Comparison of ENCODE assay signal across 8 cellular contexts in the genomic region with DNA sequence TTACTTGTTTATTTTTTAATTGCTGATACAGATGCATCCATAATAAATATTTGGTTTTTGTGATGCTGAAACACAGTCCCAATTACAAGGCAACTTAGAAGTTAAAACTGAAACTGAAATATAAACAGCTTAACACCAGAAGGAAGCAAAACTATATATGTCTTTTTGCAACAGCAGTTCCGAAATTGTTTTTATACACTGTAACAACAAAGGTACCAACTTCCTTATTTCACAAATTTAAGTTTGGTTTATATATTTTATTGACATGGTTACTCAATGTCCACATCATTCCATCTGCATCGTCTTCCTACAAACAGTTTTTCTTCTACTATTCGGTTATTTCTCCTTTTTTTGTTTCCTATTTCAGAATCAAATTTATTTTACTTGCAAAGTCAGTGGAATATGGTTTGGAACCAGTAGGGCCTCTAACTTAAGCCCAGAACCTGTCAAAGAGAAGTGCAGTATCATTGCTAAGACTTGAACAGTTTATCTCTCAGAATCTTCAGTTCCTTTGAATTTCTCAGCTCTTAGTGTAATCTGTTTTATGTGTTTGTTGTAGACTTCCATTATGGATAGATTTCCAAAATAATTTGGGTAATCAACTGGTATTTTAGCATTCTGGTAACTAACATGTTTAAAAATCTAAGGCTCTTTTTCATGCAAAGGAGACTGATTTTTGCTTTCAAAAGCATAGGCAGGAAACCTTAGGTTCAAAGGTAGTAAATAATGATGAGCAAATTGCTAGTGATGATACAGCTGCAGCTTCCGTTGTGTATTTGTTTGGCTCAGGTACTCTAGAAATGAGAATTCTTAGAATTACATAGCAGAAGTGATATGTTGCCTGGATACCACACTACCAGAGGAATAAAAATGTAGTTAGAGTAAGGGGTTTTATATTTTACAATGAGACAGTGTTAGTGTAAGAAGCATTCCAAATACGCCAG. TPM values are rescaled to one million over a fixed set of nuclear protein-coding genes. Genes with fewer than 3 reads are reported as not detected.
DNase-seq lines count a peak whose midpoint lies in the region; ATAC-seq lines count a peak whose summit lies in the region.

No MANE protein-coding gene starts in this region.

- H3K36me3 Mint-ChIP-seq in activated CD4-positive, alpha-beta T cell treated with anti-CD3 and anti-CD28 coated beads, Interleukin-2, amount 10 ng/mL, durations not matched to agents 7 days and 5 days (ENCODE audit: low read depth), result peaks cover 16% of the 10 kb centered on the region
- peaks cover 0 to 27% (median 0%) of the 10 kb centered on the region in 5 donors for H3K36me3 Mint-ChIP-seq in naive thymus-derived CD4-positive, alpha-beta T cell

- H3K4me3 ChIP-seq in SK-N-MC, result no peak overlapping the region
- peak overlapping the region; percentile 58 for H3K4me3 ChIP-seq in naive thymus-derived CD4-positive, alpha-beta T cell (ENCODE audit: low read length)

- H3K4me1 Mint-ChIP-seq in activated CD4-positive, alpha-beta T cell treated with anti-CD3 and anti-CD28 coated beads, Interleukin-2, amount 10 ng/mL, durations not matched to agents 7 days and 5 days, result peaks cover 66% of the 10 kb centered on the region
- peaks cover 38 to 73% (median 63%) of the 10 kb centered on the region in 7 donors for H3K4me1 Mint-ChIP-seq in naive thymus-derived CD4-positive, alpha-beta T cell

- no peaks in the 10 kb centered on the region for H3K27me3 ChIP-seq in naive thymus-derived CD4-positive, alpha-beta T cell (ENCODE audit: control insufficient read depth in 2 of 2, insufficient read depth in 2 of 2, low read length in 2 of 2)

- CTCF ChIA-PET in activated CD4-positive, alpha-beta T cell treated with anti-CD3 and anti-CD28 coated beads, Interleukin-2, amount 10 ng/mL, durations not matched to agents 7 days and 5 days (lab: Charles Lee), result interaction anchor here (1.3 to 3.9 kb wide), 3 partner anchors 13 to 16 kb away, joined by 3 to 23 read pairs (median 4); no protein-coding TSS in a partner anchor
- CTCF ChIA-PET in naive thymus-derived CD4-positive, alpha-beta T cell (lab: Charles Lee), result interaction anchor here (0.6 to 6.7 kb wide), 7 partner anchors 8 to 32 kb away, joined by 3 to 33 read pairs (median 3); partner anchors contain the start of gene HSPA8

- H3K9me3 ChIP-seq in SK-N-MC (ENCODE audit: low read depth, low read length), result no peaks in the 10 kb centered on the region
- H3K9me3 ChIP-seq in naive thymus-derived CD4-positive, alpha-beta T cell (ENCODE audit: control insufficient read depth in 2 of 3, low read length in 3 of 3), result no peaks in the 10 kb centered on the region

- H3K4me3 Mint-ChIP-seq in activated CD4-positive, alpha-beta T cell treated with anti-CD3 and anti-CD28 coated beads, Interleukin-2, amount 10 ng/mL, durations not matched to agents 7 days and 5 days, result peak overlapping the region; percentile 83
- peak overlapping the region; percentile 78 to 96 (median 89) for H3K4me3 Mint-ChIP-seq in naive thymus-derived CD4-positive, alpha-beta T cell

- DNase-seq in activated CD4-positive, alpha-beta T cell treated with anti-CD3 and anti-CD28 coated beads, Interleukin-2, amount 10 ng/mL, durations not matched to agents 7 days and 5 days, result peak; percentile 61
- no peak for DNase-seq in activated CD4-positive, alpha-beta T cell treated with anti-CD3 and anti-CD28 coated beads, Interleukin-2, amount 50 U/mL, for 1 hour
- DNase-seq in SK-N-MC (ENCODE audit: low read depth, low spot score) (no peak), islet precursor cell (no peak), NCI-H82 (lab: John Stamatoyannopoulos, UW) (no peak)
- DNase-seq in naive thymus-derived CD4-positive, alpha-beta T cell, result peak in 7 of 9 donors; percentile 54 to 81 (median 72)
- DNase-seq in stimulated activated naive CD4-positive, alpha-beta T cell treated with Interleukin-2 at 50 U/mL for 16 hours (lab: John Stamatoyannopoulos, UW), result no peak

- peak overlapping the region; percentile 38 for H3K9ac ChIP-seq in SK-N-MC (ENCODE audit: insufficient read length)

- intact Hi-C loops in naive thymus-derived CD4-positive, alpha-beta T cell (cut with micrococcal nuclease), result loop anchor here (1.0 to 10.0 kb wide), 9 partner anchors 8 to 1675 kb away; partner anchors contain the start of genes HSPA8 (in 2 of the 2) and GRAMD1B (in 1 of the 2)

- no peaks in the 10 kb centered on the region for H3K9me3 Mint-ChIP-seq in activated CD4-positive, alpha-beta T cell treated with anti-CD3 and anti-CD28 coated beads, Interleukin-2, amount 10 ng/mL, durations not matched to agents 7 days and 5 days
- no peaks in the 10 kb centered on the region for H3K9me3 Mint-ChIP-seq in naive thymus-derived CD4-positive, alpha-beta T cell

- H3K27me3 Mint-ChIP-seq in activated CD4-positive, alpha-beta T cell treated with anti-CD3 and anti-CD28 coated beads, Interleukin-2, amount 10 ng/mL, durations not matched to agents 7 days and 5 days, result no peaks in the 10 kb centered on the region
- H3K27me3 Mint-ChIP-seq in naive thymus-derived CD4-positive, alpha-beta T cell, result no peaks in the 10 kb centered on the region

- peak overlapping the region; percentile 100 for H3K27ac Mint-ChIP-seq in activated CD4-positive, alpha-beta T cell treated with anti-CD3 and anti-CD28 coated beads, Interleukin-2, amount 10 ng/mL, durations not matched to agents 7 days and 5 days
- H3K27ac Mint-ChIP-seq in naive thymus-derived CD4-positive, alpha-beta T cell, result peak overlapping the region; percentile 95 to 99 (median 97)

- POLR2A ChIA-PET in activated CD4-positive, alpha-beta T cell treated with anti-CD3 and anti-CD28 coated beads, Interleukin-2, amount 10 ng/mL, durations not matched to agents 7 days and 5 days (lab: Charles Lee), result interaction anchor here (1.4 kb wide), 1 partner anchor 11 kb away, joined by 3 read pairs; no protein-coding TSS in a partner anchor
- POLR2A ChIA-PET in naive thymus-derived CD4-positive, alpha-beta T cell (lab: Charles Lee), result interaction anchor here (0.6 to 24.1 kb wide), 5 partner anchors 10 to 170 kb away, joined by 5 to 653 read pairs (median 167); partner anchors contain the start of gene HSPA8

- peak overlapping the region; percentile 69 for H3K27ac ChIP-seq in SK-N-MC
- H3K27ac ChIP-seq in naive thymus-derived CD4-positive, alpha-beta T cell (ENCODE audit: low read depth, low read length), result peak overlapping the region; percentile 76

- peak; percentile 48 for ATAC-seq in HG02943 (IDR thresholded peaks at IDR 0.05; ENCODE audit: low read depth, unreplicated experiment)
- ATAC-seq in naive thymus-derived CD4-positive, alpha-beta T cell, result peak; percentile 88

- H3K36me3 ChIP-seq in SK-N-MC (ENCODE audit: insufficient read depth, low read length), result peaks cover 33% of the 10 kb centered on the region
- no peaks in the 10 kb centered on the region for H3K36me3 ChIP-seq in naive thymus-derived CD4-positive, alpha-beta T cell (ENCODE audit: control insufficient read depth in 2 of 3, insufficient read depth in 3 of 3, low read length in 3 of 3)

- peaks cover 29 to 49% of the 10 kb centered on the region in 2 donors for H3K4me1 ChIP-seq in naive thymus-derived CD4-positive, alpha-beta T cell (ENCODE audit: control insufficient read depth in 2 of 2, insufficient read depth in 2 of 2, low read length in 2 of 2)

RNA-seq across cellular contexts. Expression of gene HSPA8, which starts 8.2 kb away (rescaled TPM):
- total RNA-seq in activated CD4-positive, alpha-beta T cell treated with anti-CD3 and anti-CD28 coated beads, Interleukin-2, amount 10 ng/mL, durations not matched to agents 7 days and 5 days, result 1,000 to 10,000 TPM; 2,083 to 2,541 TPM
- total RNA-seq in naive thymus-derived CD4-positive, alpha-beta T cell, result 1,000 to 10,000 TPM in 1 of 5 experiments, 100 to 1,000 TPM in 4; 763 to 2,366 (median 830) TPM
- 1,000 to 10,000 TPM; 1,206 to 1,808 TPM for polyA plus RNA-seq in naive thymus-derived CD4-positive, alpha-beta T cell

Comparison
In these comparisons a context has a peak if more than half of its experiments do, and no peak if none do; other contexts are left out.
1. DNase-seq: peak in activated CD4-positive, alpha-beta T cell treated with anti-CD3 and anti-CD28 coated beads, Interleukin-2, amount 10 ng/mL, durations not matched to agents 7 days and 5 days (single experiment) and naive thymus-derived CD4-positive, alpha-beta T cell (7 of 9); none in activated CD4-positive, alpha-beta T cell treated with anti-CD3 and anti-CD28 coated beads, Interleukin-2, amount 50 U/mL, for 1 hour (single experiment), SK-N-MC (single experiment), stimulated activated naive CD4-positive, alpha-beta T cell treated with Interleukin-2 at 50 U/mL for 16 hours (single experiment), islet precursor cell (single experiment) and NCI-H82 (single experiment).